16 cellular contexts compared by ENCODE assay signal in genomic region chr1:111212634-111213335, GRCh38. TPM values are rescaled to one million over a fixed set of nuclear protein-coding genes. Genes with fewer than 3 reads are reported as not detected.
DNase-seq lines count a peak whose midpoint lies in the region; ATAC-seq and TF ChIP-seq lines count a peak whose summit lies in the region.
"Had no signal": no experiment of that assay in that cellular context is flagged by ENCODE, and none has a peak within 500 bp of the region (broad histone marks: within the 10 kb centered on the region; RNA-seq: fewer than 3 reads in every experiment).

No MANE protein-coding gene starts in this region.

- no peak overlapping the region for H2AFZ ChIP-seq in OCI-LY1 (ENCODE audit: low read length)

- no peaks in the 10 kb centered on the region for H3K36me3 Mint-ChIP-seq in activated CD8-positive, alpha-beta memory T cell treated with anti-CD3 and anti-CD28 coated beads, Interleukin-2, amount 10 ng/mL, durations not matched to agents 7 days and 5 days
- H3K36me3 Mint-ChIP-seq in endodermal cell (ENCODE audit: low read depth) = no peaks in the 10 kb centered on the region
- H3K36me3 Mint-ChIP-seq in stimulated activated memory B cell treated with anti-CD40 and anti-IgM and Interleukin-4, amounts not matched to agents 10 μg/mL and 1 μg/mL and 100 μg/mL, for 72 hours = no peaks in the 10 kb centered on the region
- H3K36me3 Mint-ChIP-seq: WTC11 had no signal

- peak overlapping the region; percentile 91 for H3K27ac Mint-ChIP-seq in activated CD8-positive, alpha-beta memory T cell treated with anti-CD3 and anti-CD28 coated beads, Interleukin-2, amount 10 ng/mL, durations not matched to agents 7 days and 5 days
- no peak overlapping the region for H3K27ac Mint-ChIP-seq in endodermal cell
- peak overlapping the region; percentile 86 for H3K27ac Mint-ChIP-seq in stimulated activated memory B cell treated with anti-CD40 and anti-IgM and Interleukin-4, amounts not matched to agents 10 μg/mL and 1 μg/mL and 100 μg/mL, for 72 hours
- H3K27ac Mint-ChIP-seq: WTC11 had no signal

- no peaks in the 10 kb centered on the region for H3K9me2 ChIP-seq in OCI-LY1 (ENCODE audit: low read depth, low read length)

- no peak for DNase-seq in activated CD8-positive, alpha-beta memory T cell treated with anti-CD3 and anti-CD28 coated beads, Interleukin-2, amount 10 ng/mL, durations not matched to agents 7 days and 5 days
- DNase-seq in activated CD8-positive, alpha-beta memory T cell treated with anti-CD3 and anti-CD28 coated beads, Interleukin-2, amount 50 U/mL, for 48 hours = no peak
- DNase-seq in endodermal cell = peak; percentile 75
- no peak for DNase-seq in NCI-H1417 (lab: John Stamatoyannopoulos, UW)
- no peak for DNase-seq in HEK293T (ENCODE audit: extremely low spot score)
- DNase-seq: activated effector memory CD4-positive, alpha-beta T cell treated with anti-CD3 and anti-CD28 coated beads, Interleukin-2, amount 50 U/mL, for 16 hours; H7; NCI-H1436 treated with DMSO at 0.1 percent for 48 hours; stimulated activated CD4-positive, alpha-beta T cell treated with anti-CD3 and anti-CD28 coated beads, Interleukin-1b, Interleukin-23, amount 100 ng/mL, for 48 hours had no signal

- H3K36me3 ChIP-seq in OCI-LY1 (ENCODE audit: insufficient read depth, low read length) (no peaks in the 10 kb centered on the region), endodermal cell (ENCODE audit: control insufficient read depth, insufficient read depth, low read length) (no peaks in the 10 kb centered on the region), gastroesophageal sphincter (no peaks in the 10 kb centered on the region)
- H3K36me3 ChIP-seq: prostate gland had no signal

- peaks cover 23% of the 10 kb centered on the region for H3F3A ChIP-seq in OCI-LY1 (ENCODE audit: insufficient read depth, low read length)

- no peaks in the 10 kb centered on the region for H4K20me1 ChIP-seq in OCI-LY1 (ENCODE audit: insufficient read depth, low read length)

- H3K27me3 Mint-ChIP-seq in activated CD8-positive, alpha-beta memory T cell treated with anti-CD3 and anti-CD28 coated beads, Interleukin-2, amount 10 ng/mL, durations not matched to agents 7 days and 5 days = no peaks in the 10 kb centered on the region
- no peaks in the 10 kb centered on the region for H3K27me3 Mint-ChIP-seq in endodermal cell (ENCODE audit: insufficient read depth)
- no peaks in the 10 kb centered on the region for H3K27me3 Mint-ChIP-seq in stimulated activated memory B cell treated with anti-CD40 and anti-IgM and Interleukin-4, amounts not matched to agents 10 μg/mL and 1 μg/mL and 100 μg/mL, for 72 hours

- peak overlapping the region; percentile 70 for H3K4me2 ChIP-seq in OCI-LY1 (ENCODE audit: low read length)

- TF ChIP-seq POLR2A in gastroesophageal sphincter (IDR thresholded peaks at IDR 0.05) = no peak

- no peak for ATAC-seq in activated CD8-positive, alpha-beta memory T cell treated with anti-CD3 and anti-CD28 coated beads, Interleukin-2, amount 10 ng/mL, durations not matched to agents 7 days and 5 days
- ATAC-seq in stimulated activated memory B cell treated with anti-CD40 and anti-IgM and Interleukin-4, amounts not matched to agents 10 μg/mL and 1 μg/mL and 100 μg/mL, for 72 hours = no peak
- no peak for ATAC-seq in gastroesophageal sphincter
- ATAC-seq: esophagus mucosa, WTC11 had no signal

- POLR2A ChIA-PET in HEK293T (lab: Yijun Ruan, JAX) = no interaction called here

- no peaks in the 10 kb centered on the region for H3K27me3 ChIP-seq in OCI-LY1 (ENCODE audit: insufficient read depth, low read length)
- H3K27me3 ChIP-seq in endodermal cell (ENCODE audit: control insufficient read depth, insufficient read depth, low read length, poor library complexity, severe bottlenecking) = no peaks in the 10 kb centered on the region
- H3K27me3 ChIP-seq in gastroesophageal sphincter = peaks cover 36% of the 10 kb centered on the region

- TF ChIP-seq EP300 in gastroesophageal sphincter (IDR thresholded peaks at IDR 0.05) = no peak

- H3K9me3 Mint-ChIP-seq in activated CD8-positive, alpha-beta memory T cell treated with anti-CD3 and anti-CD28 coated beads, Interleukin-2, amount 10 ng/mL, durations not matched to agents 7 days and 5 days (ENCODE audit: low read depth) = no peaks in the 10 kb centered on the region
- no peaks in the 10 kb centered on the region for H3K9me3 Mint-ChIP-seq in endodermal cell
- no peaks in the 10 kb centered on the region for H3K9me3 Mint-ChIP-seq in stimulated activated memory B cell treated with anti-CD40 and anti-IgM and Interleukin-4, amounts not matched to agents 10 μg/mL and 1 μg/mL and 100 μg/mL, for 72 hours

- WGBS in endodermal cell (ENCODE audit: insufficient coverage in 1 of 2, insufficient read length in 1 of 2), 2 experiments = 77 to 87% methylated on average over 3 to 5 of the region's 5 CpGs
- 61% methylated on average over 4 of the region's 5 CpGs; no CpG with 5 or more reads in 1 of the 2 donors for WGBS in gastroesophageal sphincter (ENCODE audit: low coverage in 1 of 2), 2 donors

- H3K4me1 Mint-ChIP-seq in activated CD8-positive, alpha-beta memory T cell treated with anti-CD3 and anti-CD28 coated beads, Interleukin-2, amount 10 ng/mL, durations not matched to agents 7 days and 5 days = peaks cover 60% of the 10 kb centered on the region
- H3K4me1 Mint-ChIP-seq in endodermal cell = peaks cover 55% of the 10 kb centered on the region
- peaks cover 71% of the 10 kb centered on the region for H3K4me1 Mint-ChIP-seq in stimulated activated memory B cell treated with anti-CD40 and anti-IgM and Interleukin-4, amounts not matched to agents 10 μg/mL and 1 μg/mL and 100 μg/mL, for 72 hours

- no peaks in the 10 kb centered on the region for H3K79me2 ChIP-seq in OCI-LY1 (ENCODE audit: insufficient read depth, low read length)

- CTCF ChIA-PET in activated CD8-positive, alpha-beta memory T cell treated with anti-CD3 and anti-CD28 coated beads, Interleukin-2, amount 10 ng/mL, durations not matched to agents 7 days and 5 days (lab: Charles Lee) = interaction anchor here (20.1 kb wide), 1 partner anchor 15 kb away, joined by 392 read pairs; the partner anchor contains the start of gene DENND2D
- CTCF ChIA-PET in HEK293T (lab: Yijun Ruan, JAX) = no interaction called here

- H3K4me3 Mint-ChIP-seq in activated CD8-positive, alpha-beta memory T cell treated with anti-CD3 and anti-CD28 coated beads, Interleukin-2, amount 10 ng/mL, durations not matched to agents 7 days and 5 days = no peak overlapping the region
- H3K4me3 Mint-ChIP-seq in endodermal cell = no peak overlapping the region
- no peak overlapping the region for H3K4me3 Mint-ChIP-seq in stimulated activated memory B cell treated with anti-CD40 and anti-IgM and Interleukin-4, amounts not matched to agents 10 μg/mL and 1 μg/mL and 100 μg/mL, for 72 hours
- H3K4me3 Mint-ChIP-seq: WTC11 had no signal

- H3K9me3 ChIP-seq in OCI-LY1 (ENCODE audit: low read length) = no peaks in the 10 kb centered on the region
- no peaks in the 10 kb centered on the region for H3K9me3 ChIP-seq in endodermal cell (ENCODE audit: control insufficient read depth, low read length)
- no peaks in the 10 kb centered on the region for H3K9me3 ChIP-seq in gastroesophageal sphincter
- H3K9me3 ChIP-seq: prostate gland had no signal

- H3K4me1 ChIP-seq in OCI-LY1 (ENCODE audit: insufficient read depth, low read length, severe bottlenecking) (peaks cover 65% of the 10 kb centered on the region), endodermal cell (ENCODE audit: control insufficient read depth, insufficient read depth, low read length) (peaks cover 18% of the 10 kb centered on the region), gastroesophageal sphincter (no peaks in the 10 kb centered on the region)
- H3K4me1 ChIP-seq: prostate gland had no signal

- TF ChIP-seq CTCF in OCI-LY1 (IDR thresholded peaks at IDR 0.05; ENCODE audit: low read length) (no peak), endodermal cell (conservative IDR thresholded peaks at IDR 0.05) (no peak), gastroesophageal sphincter (IDR thresholded peaks at IDR 0.05) (no peak)

- H3K9ac ChIP-seq in OCI-LY1 (ENCODE audit: low read length) (peak overlapping the region; percentile 87), endodermal cell (ENCODE audit: extremely low read depth, low read length, poor library complexity, severe bottlenecking) (no peak overlapping the region)

- H3K4me3 ChIP-seq in OCI-LY1 (ENCODE audit: low read depth, low read length, poor library complexity, severe bottlenecking) (peak overlapping the region; percentile 34), endodermal cell (ENCODE audit: low read length) (no peak overlapping the region), gastroesophageal sphincter (no peak overlapping the region)
- H3K4me3 ChIP-seq: prostate gland had no signal

- peak overlapping the region; percentile 100 for H3K27ac ChIP-seq in OCI-LY1 (ENCODE audit: low read depth, low read length, poor library complexity, severe bottlenecking)
- H3K27ac ChIP-seq in endodermal cell (ENCODE audit: low read depth, low read length) = no peak overlapping the region
- no peak overlapping the region for H3K27ac ChIP-seq in gastroesophageal sphincter
- H3K27ac ChIP-seq: prostate gland had no signal

TF ChIP-seq in HEK293T, 16 proteins besides CTCF, POLR2A, EP300 and RAD21:
- TF ChIP-seq CTBP1 (IDR thresholded peaks at IDR 0.05; ENCODE audit: borderline replicate concordance) = no peak
- TF ChIP-seq LEF1 (IDR thresholded peaks at IDR 0.05; ENCODE audit: borderline replicate concordance) = no peak
- TF ChIP-seq ZNF384 (IDR thresholded peaks at IDR 0.05) = no peak

RNA-seq across cellular contexts. Expression of gene DENND2D, which starts 12.3 kb away (rescaled TPM):
- total RNA-seq in activated CD8-positive, alpha-beta memory T cell treated with anti-CD3 and anti-CD28 coated beads, Interleukin-2, amount 10 ng/mL, durations not matched to agents 7 days and 5 days = 100 to 1,000 TPM; 187 to 209 TPM
- 1 to 10 TPM in 1 of 2 donors, under 1 TPM in 1; 0.89 to 2.6 TPM for total RNA-seq in endodermal cell
- polyA plus RNA-seq in endodermal cell (2013, experiment 1 of 2) = not detected
- polyA plus RNA-seq in endodermal cell (2013, experiment 2 of 2) = not detected
- 10 to 100 TPM in 1 of 4 donors, 1 to 10 TPM in 3; 1.4 to 16.6 (median 6.4) TPM for total RNA-seq in gastroesophageal sphincter
- total RNA-seq: H7 had no signal

RNA-seq across cellular contexts. Expression of gene CHI3L2, which starts 14.7 kb away (rescaled TPM):
- 10 to 100 TPM in 1 of 2 experiments, 1 to 10 TPM in 1; 6.7 to 13.0 TPM for total RNA-seq in activated CD8-positive, alpha-beta memory T cell treated with anti-CD3 and anti-CD28 coated beads, Interleukin-2, amount 10 ng/mL, durations not matched to agents 7 days and 5 days
- total RNA-seq in endodermal cell = not detected
- not detected for polyA plus RNA-seq in endodermal cell (2013, experiment 1 of 2)
- polyA plus RNA-seq in endodermal cell (2013, experiment 2 of 2) = not detected
- 10 to 100 TPM in 1 of 4 donors, 1 to 10 TPM in 1, under 1 TPM in 1, not detected in 1; 0.42 to 13.1 (median 4.7) TPM for total RNA-seq in gastroesophageal sphincter
- total RNA-seq: chondrocyte, H7 had no signal

Comparison
In these comparisons a context has a peak if more than half of its experiments do, and no peak if none do; other contexts are left out.
1. RNA of gene DENND2D, which starts 12.3 kb away (total RNA-seq): 187 to 209 TPM in activated CD8-positive, alpha-beta memory T cell treated with anti-CD3 and anti-CD28 coated beads, Interleukin-2, amount 10 ng/mL, durations not matched to agents 7 days and 5 days; 1.4 to 16.6 TPM in gastroesophageal sphincter and 0.89 to 2.6 TPM in endodermal cell; every median in the first group is over 10 times any median in the second.